ENCODE assay signal across 3 cellular contexts in genomic region chr1:20708891-20709290, GRCh38.
TF ChIP-seq lines count a peak whose summit lies in the region.

No MANE protein-coding gene starts in this region.

TF ChIP-seq in HepG2, 621 proteins besides CTCF, POLR2A, EP300 and RAD21:
- no peak for TF ChIP-seq ZNF235 (CRISPR knock-in tag; IDR thresholded peaks at IDR 0.05; ENCODE audit: borderline replicate concordance)
- peak; percentile 61 for TF ChIP-seq ZNF629 (CRISPR knock-in tag; conservative IDR thresholded peaks at IDR 0.05)
- no peak for TF ChIP-seq HNRNPL (IDR thresholded peaks at IDR 0.05; ENCODE audit: low read depth, low read length)
- TF ChIP-seq ZNF816 (CRISPR knock-in tag; IDR thresholded peaks at IDR 0.05; ENCODE audit: borderline replicate concordance) = no peak
- no peak for TF ChIP-seq SALL2 (CRISPR knock-in tag; IDR thresholded peaks at IDR 0.05)

TF ChIP-seq in IMR-90, 13 proteins besides CTCF, POLR2A, EP300 and RAD21:
- no peak for TF ChIP-seq FOS (IDR thresholded peaks at IDR 0.05; ENCODE audit: low read depth, low read length)
- TF ChIP-seq SMC3 (IDR thresholded peaks at IDR 0.05; ENCODE audit: low read depth, low read length) = no peak
- no peak for TF ChIP-seq MAFK (IDR thresholded peaks at IDR 0.05; ENCODE audit: low read depth, low read length)
- no peak for TF ChIP-seq CEBPB (IDR thresholded peaks at IDR 0.05; ENCODE audit: low read depth, low read length)
TF ChIP-seq in IMR-90: peak in this region for 0.

TF ChIP-seq in K562, 482 proteins besides CTCF, POLR2A, EP300 and RAD21:
- TF ChIP-seq GABPB2 (CRISPR knock-in tag; conservative IDR thresholded peaks at IDR 0.05) = no peak
- TF ChIP-seq HDAC2 (IDR thresholded peaks at IDR 0.05) = peak; percentile 27; the same call in 1 of the 2 replicates
- TF ChIP-seq MCM5 (IDR thresholded peaks at IDR 0.05; ENCODE audit: low read depth) = no peak
- TF ChIP-seq BCOR (IDR thresholded peaks at IDR 0.05) = peak; percentile 75
- peak; percentile 37 to 56; a peak in 3 of 4 replicates for TF ChIP-seq KDM1A (IDR thresholded peaks at IDR 0.05)
- no peak for TF ChIP-seq BRD9 (IDR thresholded peaks at IDR 0.05; ENCODE audit: low read depth, partially characterized antibody)
- TF ChIP-seq ZNF121 (CRISPR knock-in tag; conservative IDR thresholded peaks at IDR 0.05) = peak; percentile 98
- TF ChIP-seq CBFA2T3 (IDR thresholded peaks at IDR 0.05) = no peak
- TF ChIP-seq DLX4 (CRISPR knock-in tag; IDR thresholded peaks at IDR 0.05) = no peak
- TF ChIP-seq NKRF (IDR thresholded peaks at IDR 0.05; ENCODE audit: borderline replicate concordance) = no peak
- TF ChIP-seq NFXL1 (CRISPR knock-in tag; IDR thresholded peaks at IDR 0.05) = no peak
- no peak for TF ChIP-seq MLLT1 (IDR thresholded peaks at IDR 0.05)
- peak; percentile 66 for TF ChIP-seq RBM25 (IDR thresholded peaks at IDR 0.05; ENCODE audit: low read depth, low read length, severe bottlenecking)
